Comparison of ENCODE assay signal across 22 cellular contexts in genomic region chr11:67245046-67245445, GRCh38. TPM values are rescaled to one million over a fixed set of nuclear protein-coding genes. Genes with fewer than 3 reads are reported as not detected.
DNase-seq lines count a peak whose midpoint lies in the region; ATAC-seq and TF ChIP-seq lines count a peak whose summit lies in the region.
"Had no signal": no experiment of that assay in that cellular context is flagged by ENCODE, and none has a peak within 500 bp of the region (broad histone marks: within the 10 kb centered on the region; RNA-seq: fewer than 3 reads in every experiment).

No MANE protein-coding gene starts in this region.

- peak overlapping the region; percentile 3 for H3K27ac Mint-ChIP-seq in activated naive CD4-positive, alpha-beta T cell treated with anti-CD3 and anti-CD28 coated beads, Interleukin-2, amount 10 ng/mL, durations not matched to agents 7 days and 5 days
- H3K27ac Mint-ChIP-seq in HFFc6: peak overlapping the region; percentile 46; the same call in 1 of the 2 replicates
- H3K27ac Mint-ChIP-seq in central memory CD8-positive, alpha-beta T cell (ENCODE audit: low read depth): peak overlapping the region; percentile 32
- no peak overlapping the region for H3K27ac Mint-ChIP-seq in WTC11

- no peak overlapping the region for H3K4me3 Mint-ChIP-seq in activated naive CD4-positive, alpha-beta T cell treated with anti-CD3 and anti-CD28 coated beads, Interleukin-2, amount 10 ng/mL, durations not matched to agents 7 days and 5 days
- H3K4me3 Mint-ChIP-seq in HFFc6 (no peak overlapping the region), WTC11 (no peak overlapping the region)
- H3K4me3 Mint-ChIP-seq in central memory CD8-positive, alpha-beta T cell: no peak overlapping the region

- no peaks in the 10 kb centered on the region for H3K27me3 ChIP-seq in psoas muscle (ENCODE audit: insufficient read depth in 3 of 3, low read length in 2 of 3)
- H3K27me3 ChIP-seq: ovary, transverse colon had no signal

- no peaks in the 10 kb centered on the region for H3K9me3 Mint-ChIP-seq in activated naive CD4-positive, alpha-beta T cell treated with anti-CD3 and anti-CD28 coated beads, Interleukin-2, amount 10 ng/mL, durations not matched to agents 7 days and 5 days
- H3K9me3 Mint-ChIP-seq in HFFc6 (no peaks in the 10 kb centered on the region), WTC11 (no peaks in the 10 kb centered on the region)
- no peaks in the 10 kb centered on the region for H3K9me3 Mint-ChIP-seq in central memory CD8-positive, alpha-beta T cell
- H3K9me3 Mint-ChIP-seq: brain had no signal

- H3K27ac ChIP-seq in psoas muscle: peak overlapping the region; percentile 0
- H3K27ac ChIP-seq: GM23248, ovary, SK-N-MC had no signal

- H3K4me1 Mint-ChIP-seq in activated naive CD4-positive, alpha-beta T cell treated with anti-CD3 and anti-CD28 coated beads, Interleukin-2, amount 10 ng/mL, durations not matched to agents 7 days and 5 days: peaks cover 32% of the 10 kb centered on the region
- H3K4me1 Mint-ChIP-seq in HFFc6 (ENCODE audit: low read depth): peaks cover 71% of the 10 kb centered on the region
- peaks cover 65% of the 10 kb centered on the region for H3K4me1 Mint-ChIP-seq in central memory CD8-positive, alpha-beta T cell
- peaks cover 19% of the 10 kb centered on the region for H3K4me1 Mint-ChIP-seq in WTC11

- H3K9me3 ChIP-seq in psoas muscle: no peaks in the 10 kb centered on the region
- H3K9me3 ChIP-seq: ovary, transverse colon had no signal

- intact Hi-C loops in psoas muscle (cut with DNase I): no loop called here

- peaks cover 81% of the 10 kb centered on the region for H3K36me3 Mint-ChIP-seq in activated naive CD4-positive, alpha-beta T cell treated with anti-CD3 and anti-CD28 coated beads, Interleukin-2, amount 10 ng/mL, durations not matched to agents 7 days and 5 days
- H3K36me3 Mint-ChIP-seq in HFFc6 (ENCODE audit: low read depth) (peaks cover 77% of the 10 kb centered on the region), WTC11 (peaks cover 79% of the 10 kb centered on the region)
- H3K36me3 Mint-ChIP-seq in central memory CD8-positive, alpha-beta T cell (ENCODE audit: insufficient read depth): peaks cover 95% of the 10 kb centered on the region

- no peak overlapping the region for H3K4me3 ChIP-seq in psoas muscle
- H3K4me3 ChIP-seq: GM23248, ovary, SK-N-MC, transverse colon had no signal

- H3K27me3 Mint-ChIP-seq in activated naive CD4-positive, alpha-beta T cell treated with anti-CD3 and anti-CD28 coated beads, Interleukin-2, amount 10 ng/mL, durations not matched to agents 7 days and 5 days: no peaks in the 10 kb centered on the region
- peaks cover 3% of the 10 kb centered on the region for H3K27me3 Mint-ChIP-seq in HFFc6 (ENCODE audit: insufficient read depth)
- H3K27me3 Mint-ChIP-seq in central memory CD8-positive, alpha-beta T cell: no peaks in the 10 kb centered on the region
- H3K27me3 Mint-ChIP-seq in WTC11 (ENCODE audit: low read depth): no peaks in the 10 kb centered on the region
- H3K27me3 Mint-ChIP-seq: naive B cell had no signal

- H3K36me3 ChIP-seq in psoas muscle (ENCODE audit: insufficient read depth in 1 of 2, low read depth in 1 of 2): peaks cover 22 to 73% of the 10 kb centered on the region in 2 donors
- H3K36me3 ChIP-seq: ovary had no signal

- H3K4me1 ChIP-seq in psoas muscle: peaks cover 59% of the 10 kb centered on the region

- no peak for DNase-seq in activated naive CD4-positive, alpha-beta T cell treated with anti-CD3 and anti-CD28 coated beads, Interleukin-2, amount 10 ng/mL, durations not matched to agents 7 days and 5 days
- no peak for DNase-seq in activated naive CD4-positive, alpha-beta T cell treated with Interleukin-2 at 50 U/mL for 16 hours
- DNase-seq in HFFc6 (no peak), psoas muscle (no peak), WTC11 (ENCODE audit: low spot score) (no peak), NCI-H446 (lab: John Stamatoyannopoulos, UW) (no peak)
- no peak for DNase-seq in central memory CD8-positive, alpha-beta T cell (ENCODE audit: low spot score in 2 of 2)
- DNase-seq: ACHN, Calu3, GM23248, Karpas-422, left ventricle myocardium superior, naive B cell, NCI-H1417 treated with DMSO at 0.1 percent for 48 hours, NCI-H2081, NCI-H226, ovary, small intestine, transverse colon had no signal

- 78 to 89% (median 78%) methylated on average over 11 of the region's 11 CpGs for WGBS in psoas muscle, 3 donors

- no peak for ATAC-seq in central memory CD8-positive, alpha-beta T cell (replicated peaks; ENCODE audit: extremely low read depth, poor library complexity, severe bottlenecking)
- ATAC-seq in psoas muscle: no peak
- no peak for ATAC-seq in HG02763 (IDR thresholded peaks at IDR 0.05; ENCODE audit: unreplicated experiment)
- no peak for ATAC-seq in WTC11
- ATAC-seq: left ventricle myocardium superior had no signal

- TF ChIP-seq CTCF in HFFc6 (IDR thresholded peaks at IDR 0.05): no peak
- no peak for TF ChIP-seq CTCF in psoas muscle (IDR thresholded peaks at IDR 0.05)
- TF ChIP-seq CTCF in WTC11 (IDR thresholded peaks at IDR 0.05): no peak

- CTCF ChIA-PET in activated naive CD4-positive, alpha-beta T cell treated with anti-CD3 and anti-CD28 coated beads, Interleukin-2, amount 10 ng/mL, durations not matched to agents 7 days and 5 days (lab: Charles Lee): interaction anchor here (0.9 kb wide), 1 partner anchor 75 kb away, joined by 3 read pairs; no protein-coding TSS in a partner anchor
- CTCF ChIA-PET in WTC11 (lab: Charles Lee): no interaction called here

- POLR2A ChIA-PET in WTC11 (lab: Charles Lee): no interaction called here

TF ChIP-seq in WTC11, 78 proteins besides CTCF, POLR2A, EP300 and RAD21:
- TF ChIP-seq ATF1 (CRISPR knock-in tag; IDR thresholded peaks at IDR 0.05): no peak
- no peak for TF ChIP-seq ZNF423 (CRISPR knock-in tag; IDR thresholded peaks at IDR 0.05)
- TF ChIP-seq RORB (CRISPR knock-in tag; IDR thresholded peaks at IDR 0.05): no peak
- TF ChIP-seq, protein P1, sequence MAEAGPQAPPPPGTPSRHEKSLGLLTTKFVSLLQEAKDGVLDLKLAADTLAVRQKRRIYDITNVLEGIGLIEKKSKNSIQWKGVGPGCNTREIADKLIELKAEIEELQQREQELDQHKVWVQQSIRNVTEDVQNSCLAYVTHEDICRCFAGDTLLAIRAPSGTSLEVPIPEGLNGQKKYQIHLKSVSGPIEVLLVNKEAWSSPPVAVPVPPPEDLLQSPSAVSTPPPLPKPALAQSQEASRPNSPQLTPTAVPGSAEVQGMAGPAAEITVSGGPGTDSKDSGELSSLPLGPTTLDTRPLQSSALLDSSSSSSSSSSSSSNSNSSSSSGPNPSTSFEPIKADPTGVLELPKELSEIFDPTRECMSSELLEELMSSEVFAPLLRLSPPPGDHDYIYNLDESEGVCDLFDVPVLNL (CRISPR knock-in tag; IDR thresholded peaks at IDR 0.05; ENCODE audit: borderline replicate concordance, low read depth): no peak
- TF ChIP-seq ZNF263 (CRISPR knock-in tag; IDR thresholded peaks at IDR 0.05; ENCODE audit: low read depth): no peak
- TF ChIP-seq, protein P2, sequence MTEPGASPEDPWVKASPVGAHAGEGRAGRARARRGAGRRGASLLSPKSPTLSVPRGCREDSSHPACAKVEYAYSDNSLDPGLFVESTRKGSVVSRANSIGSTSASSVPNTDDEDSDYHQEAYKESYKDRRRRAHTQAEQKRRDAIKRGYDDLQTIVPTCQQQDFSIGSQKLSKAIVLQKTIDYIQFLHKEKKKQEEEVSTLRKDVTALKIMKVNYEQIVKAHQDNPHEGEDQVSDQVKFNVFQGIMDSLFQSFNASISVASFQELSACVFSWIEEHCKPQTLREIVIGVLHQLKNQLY (CRISPR knock-in tag; IDR thresholded peaks at IDR 0.05): no peak

RNA-seq across cellular contexts. Expression of gene GRK2, which starts 21.2 kb away (rescaled TPM):
- total RNA-seq in HFFc6 (2021; fragmentation: NEBNext Ultra II Directional; extraction: Animal tissue kit (Norgen Biotek cat#: 25700)): 10 to 100 TPM; 26.2 to 35.5 (median 32.1) TPM
- total RNA-seq in psoas muscle (10 to 100 TPM; 41.7 to 46.8 (median 46.1) TPM), WTC11 (2021) (59.4 to 68.1 TPM (median 61.4 TPM) in 3 replicates)
- 10 to 100 TPM; 37.3 to 56.8 (median 46.2) TPM for polyA plus RNA-seq in psoas muscle

RNA-seq across cellular contexts. Expression of gene ANKRD13D, which starts 44.1 kb away (rescaled TPM):
- total RNA-seq in HFFc6 (2021; fragmentation: NEBNext Ultra II Directional; extraction: Animal tissue kit (Norgen Biotek cat#: 25700)): 10 to 100 TPM; 24.7 to 34.6 (median 26.4) TPM
- total RNA-seq in psoas muscle: 1 to 10 TPM; 4.1 to 8.6 (median 7.8) TPM
- 1 to 10 TPM; 4.6 to 7.0 (median 5.9) TPM for polyA plus RNA-seq in psoas muscle
- total RNA-seq in WTC11 (2021): 36.8 to 55.5 TPM (median 42.4 TPM) in 3 replicates

RNA-seq across cellular contexts. Expression of gene SSH3, which starts 58.3 kb away (rescaled TPM):
- total RNA-seq in HFFc6 (2021; fragmentation: NEBNext Ultra II Directional; extraction: Animal tissue kit (Norgen Biotek cat#: 25700)): 10 to 100 TPM; 17.0 to 28.7 (median 22.6) TPM
- 10 to 100 TPM in 1 of 4 donors, 1 to 10 TPM in 3; 3.7 to 10.1 (median 6.9) TPM for total RNA-seq in psoas muscle
- polyA plus RNA-seq in psoas muscle: 1 to 10 TPM; 3.0 to 5.0 (median 4.2) TPM
- total RNA-seq in WTC11 (2021): 34.8 to 43.4 TPM (median 42.3 TPM) in 3 replicates
